In the genomic region with DNA sequence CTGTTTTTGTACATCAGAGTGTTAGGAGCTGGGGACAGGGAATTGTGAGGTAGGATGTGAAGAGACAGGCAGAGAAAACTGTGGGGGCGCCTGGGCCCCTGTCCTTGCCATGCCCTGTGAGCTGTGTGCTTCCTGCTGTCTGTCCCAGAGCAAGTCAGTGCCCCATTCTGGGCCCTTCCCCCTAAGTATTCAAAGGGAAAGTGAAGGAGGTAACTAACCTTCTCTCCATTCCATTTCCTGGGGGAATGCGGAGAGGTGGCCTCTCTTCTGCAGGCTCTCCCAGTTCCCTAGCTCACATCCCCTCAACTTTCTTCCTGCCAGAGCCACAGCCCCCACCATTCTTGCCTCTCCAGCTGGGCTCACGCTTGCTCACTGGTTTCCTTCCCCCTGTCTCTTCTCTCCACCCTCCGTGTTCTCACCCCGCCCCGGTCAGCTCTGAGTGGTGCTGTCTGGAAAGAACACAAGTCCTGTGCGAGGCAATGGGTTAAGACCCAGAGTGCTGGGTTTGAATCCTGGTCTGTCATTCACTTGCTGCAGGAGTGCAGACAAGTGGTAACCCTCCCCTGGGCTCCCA, we compare ENCODE assay signal across 1 cellular context.
TF ChIP-seq lines count a peak whose summit lies in the region.

No MANE protein-coding gene starts in this region.

TF ChIP-seq in K562, 482 proteins besides CTCF, POLR2A, EP300 and RAD21:
- TF ChIP-seq CREM (IDR thresholded peaks at IDR 0.05; ENCODE audit: low read depth) (no peak), ZNF354B (CRISPR knock-in tag; IDR thresholded peaks at IDR 0.05) (no peak), ZNF586 (CRISPR knock-in tag; conservative IDR thresholded peaks at IDR 0.05) (no peak), RFX5 (IDR thresholded peaks at IDR 0.05; ENCODE audit: low read depth, low read length) (no peak)
- TF ChIP-seq, protein P1, sequence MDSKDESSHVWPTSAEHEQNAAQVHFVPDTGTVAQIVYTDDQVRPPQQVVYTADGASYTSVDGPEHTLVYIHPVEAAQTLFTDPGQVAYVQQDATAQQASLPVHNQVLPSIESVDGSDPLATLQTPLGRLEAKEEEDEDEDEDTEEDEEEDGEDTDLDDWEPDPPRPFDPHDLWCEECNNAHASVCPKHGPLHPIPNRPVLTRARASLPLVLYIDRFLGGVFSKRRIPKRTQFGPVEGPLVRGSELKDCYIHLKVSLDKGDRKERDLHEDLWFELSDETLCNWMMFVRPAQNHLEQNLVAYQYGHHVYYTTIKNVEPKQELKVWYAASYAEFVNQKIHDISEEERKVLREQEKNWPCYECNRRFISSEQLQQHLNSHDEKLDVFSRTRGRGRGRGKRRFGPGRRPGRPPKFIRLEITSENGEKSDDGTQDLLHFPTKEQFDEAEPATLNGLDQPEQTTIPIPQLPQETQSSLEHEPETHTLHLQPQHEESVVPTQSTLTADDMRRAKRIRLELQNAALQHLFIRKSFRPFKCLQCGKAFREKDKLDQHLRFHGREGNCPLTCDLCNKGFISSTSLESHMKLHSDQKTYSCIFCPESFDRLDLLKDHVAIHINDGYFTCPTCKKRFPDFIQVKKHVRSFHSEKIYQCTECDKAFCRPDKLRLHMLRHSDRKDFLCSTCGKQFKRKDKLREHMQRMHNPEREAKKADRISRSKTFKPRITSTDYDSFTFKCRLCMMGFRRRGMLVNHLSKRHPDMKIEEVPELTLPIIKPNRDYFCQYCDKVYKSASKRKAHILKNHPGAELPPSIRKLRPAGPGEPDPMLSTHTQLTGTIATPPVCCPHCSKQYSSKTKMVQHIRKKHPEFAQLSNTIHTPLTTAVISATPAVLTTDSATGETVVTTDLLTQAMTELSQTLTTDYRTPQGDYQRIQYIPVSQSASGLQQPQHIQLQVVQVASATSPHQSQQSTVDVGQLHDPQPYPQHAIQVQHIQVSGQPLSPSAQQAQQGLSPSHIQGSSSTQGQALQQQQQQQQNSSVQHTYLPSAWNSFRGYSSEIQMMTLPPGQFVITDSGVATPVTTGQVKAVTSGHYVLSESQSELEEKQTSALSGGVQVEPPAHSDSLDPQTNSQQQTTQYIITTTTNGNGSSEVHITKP (IDR thresholded peaks at IDR 0.05; ENCODE audit: partially characterized antibody) = peak; percentile 11
